2 cellular contexts compared by ENCODE assay signal in the genomic region with DNA sequence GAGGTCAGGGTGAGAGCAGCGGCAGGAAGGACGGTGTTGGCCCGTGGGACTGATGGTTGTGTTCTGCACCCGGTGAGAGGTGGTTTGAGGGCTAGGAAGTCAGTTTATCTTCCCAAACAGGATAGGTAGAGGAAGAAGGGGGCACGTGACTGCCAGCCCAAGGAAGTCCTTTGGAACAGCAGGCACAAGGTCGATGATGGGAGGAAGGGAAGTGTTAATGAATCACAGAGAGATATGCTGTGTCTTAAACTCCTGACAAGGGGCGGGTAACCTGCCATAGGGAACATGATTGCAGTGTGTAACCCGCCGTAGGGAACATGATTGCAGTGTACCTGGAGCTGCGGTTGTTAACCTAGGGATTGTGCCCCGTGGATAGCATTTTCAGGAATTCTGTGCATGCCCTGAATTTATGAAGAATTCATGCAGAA.
TF ChIP-seq lines count a peak whose summit lies in the region.

No MANE protein-coding gene starts in this region.

TF ChIP-seq in liver, 16 proteins besides CTCF, POLR2A, EP300 and RAD21:
- TF ChIP-seq YY1 (IDR thresholded peaks at IDR 0.05) (no peak), NR2F2 (IDR thresholded peaks at IDR 0.05) (peak; percentile 65)
- TF ChIP-seq, protein P1, sequence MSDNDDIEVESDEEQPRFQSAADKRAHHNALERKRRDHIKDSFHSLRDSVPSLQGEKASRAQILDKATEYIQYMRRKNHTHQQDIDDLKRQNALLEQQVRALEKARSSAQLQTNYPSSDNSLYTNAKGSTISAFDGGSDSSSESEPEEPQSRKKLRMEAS (IDR thresholded peaks at IDR 0.05): peak; percentile 16

TF ChIP-seq in HepG2, 621 proteins besides CTCF, POLR2A, EP300 and RAD21:
- TF ChIP-seq RBAK (CRISPR knock-in tag; IDR thresholded peaks at IDR 0.05): no peak
- TF ChIP-seq FOXK1 (CRISPR knock-in tag; IDR thresholded peaks at IDR 0.05; ENCODE audit: borderline replicate concordance, low read depth): no peak
- no peak for TF ChIP-seq ZC3H13 (CRISPR knock-in tag; IDR thresholded peaks at IDR 0.05)
- no peak for TF ChIP-seq ZNF230 (CRISPR knock-in tag; IDR thresholded peaks at IDR 0.05)
- TF ChIP-seq, protein P2, sequence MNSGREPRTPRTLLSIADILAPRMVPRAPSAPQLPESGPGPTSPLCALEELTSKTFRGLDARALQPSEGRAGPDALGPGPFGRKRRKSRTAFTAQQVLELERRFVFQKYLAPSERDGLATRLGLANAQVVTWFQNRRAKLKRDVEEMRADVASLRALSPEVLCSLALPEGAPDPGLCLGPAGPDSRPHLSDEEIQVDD (CRISPR knock-in tag; IDR thresholded peaks at IDR 0.05; ENCODE audit: borderline replicate concordance): no peak
- no peak for TF ChIP-seq CC2D1A (CRISPR knock-in tag; IDR thresholded peaks at IDR 0.05)
- no peak for TF ChIP-seq EHMT2 (IDR thresholded peaks at IDR 0.05; ENCODE audit: borderline replicate concordance, low read depth, low read length)
- no peak for TF ChIP-seq MZF1 (CRISPR knock-in tag; IDR thresholded peaks at IDR 0.05; ENCODE audit: borderline replicate concordance)
- TF ChIP-seq CBX5 (CRISPR knock-in tag; IDR thresholded peaks at IDR 0.05; ENCODE audit: borderline replicate concordance): no peak
- TF ChIP-seq ZNF629 (CRISPR knock-in tag; conservative IDR thresholded peaks at IDR 0.05): no peak
- TF ChIP-seq KLF11 (CRISPR knock-in tag; IDR thresholded peaks at IDR 0.05): no peak
- TF ChIP-seq ZNF709 (CRISPR knock-in tag; IDR thresholded peaks at IDR 0.05): no peak
- no peak for TF ChIP-seq TCF7 (IDR thresholded peaks at IDR 0.05; ENCODE audit: low read depth)
- no peak for TF ChIP-seq ATF7 (IDR thresholded peaks at IDR 0.05)
- TF ChIP-seq ATF7 (CRISPR knock-in tag; IDR thresholded peaks at IDR 0.05): no peak
